In the genomic region with DNA sequence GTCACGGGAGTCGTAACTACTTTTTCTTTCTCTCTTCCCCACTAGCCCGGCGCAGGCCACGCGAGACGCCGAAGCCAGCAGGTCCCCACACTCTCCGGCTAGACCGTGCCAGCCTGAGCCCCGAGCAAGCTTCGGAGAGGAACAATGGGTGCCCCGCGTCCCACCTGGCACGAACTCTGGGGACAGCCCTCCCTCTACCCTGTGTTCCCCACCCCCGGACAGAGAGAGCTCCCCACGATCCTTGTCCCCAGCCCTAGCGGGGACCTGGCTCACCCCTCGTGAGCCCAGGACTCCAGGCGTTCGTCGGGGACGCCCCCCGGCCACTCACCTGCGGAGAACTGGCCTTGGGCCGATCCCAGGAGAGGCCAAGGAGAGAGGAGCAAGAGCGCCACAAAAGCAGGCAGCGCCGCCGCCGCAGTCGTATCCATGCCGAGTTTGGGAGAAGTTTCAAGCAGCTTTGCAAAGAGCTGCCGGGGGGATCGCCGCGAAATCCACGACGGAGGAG, we compare ENCODE assay signal across 8 cellular contexts. TPM values are rescaled to one million over a fixed set of nuclear protein-coding genes. Genes with fewer than 3 reads are reported as not detected.
DNase-seq lines count a peak whose midpoint lies in the region; ATAC-seq and TF ChIP-seq lines count a peak whose summit lies in the region.

No MANE protein-coding gene starts in this region.

- H3K4me3 Mint-ChIP-seq in brain: peak overlapping the region; percentile 93 to 100 (median 99)

- peaks cover 60% of the 10 kb centered on the region for H3K4me1 Mint-ChIP-seq in brain

- peaks cover 19% of the 10 kb centered on the region for H3K27me3 Mint-ChIP-seq in brain

- DNase-seq in activated CD4-positive, CD25-positive, alpha-beta regulatory T cell (lab: John Stamatoyannopoulos, UW): no peak
- peak; percentile 35 for DNase-seq in SW480 (ENCODE audit: low spot score)
- peak; percentile 24 for DNase-seq in iPS-NIHi7 (ENCODE audit: extremely low spot score)
- peak in 2 of 3 donors; percentile 0 to 19 for DNase-seq in stimulated activated CD4-positive, alpha-beta T cell treated with anti-CD3 and anti-CD28 coated beads, Interleukin-12 subunit alpha, Interleukin-12 subunit beta, amount 100 ng/mL, for 48 hours (ENCODE audit: low read depth in 2 of 3, low spot score in 1 of 3)
- DNase-seq in NK-92 (lab: John Stamatoyannopoulos, UW; ENCODE audit: unreplicated experiment): no peak

- H3K9me3 Mint-ChIP-seq in brain: no peaks in the 10 kb centered on the region

- no peaks in the 10 kb centered on the region for H3K36me3 Mint-ChIP-seq in brain

- TF ChIP-seq CTCF in brain (conservative IDR thresholded peaks at IDR 0.05): no peak

- ATAC-seq in activated CD4-positive, CD25-positive, alpha-beta regulatory T cell treated with anti-CD3 and anti-CD28 coated beads, Interleukin-2, amount 50 U/mL, for 24 hours: peak; percentile 6 to 23
- peak; percentile 17 for ATAC-seq in HG03064 (IDR thresholded peaks at IDR 0.05; ENCODE audit: low read depth, unreplicated experiment)

- peak overlapping the region; percentile 96 to 99 (median 97) for H3K27ac Mint-ChIP-seq in brain

RNA-seq across cellular contexts. Expression of a gene that starts 0.4 kb away (rescaled TPM):
- 22.2 TPM for polyA plus RNA-seq in brain (ENCODE audit: insufficient read depth, low read depth, low replicate concordance)

Comparison
In these comparisons a context has a peak if more than half of its experiments do, and no peak if none do; other contexts are left out.
1. DNase-seq: peak in SW480 (single experiment), iPS-NIHi7 (single experiment) and stimulated activated CD4-positive, alpha-beta T cell treated with anti-CD3 and anti-CD28 coated beads, Interleukin-12 subunit alpha, Interleukin-12 subunit beta, amount 100 ng/mL, for 48 hours (2 of 3); none in activated CD4-positive, CD25-positive, alpha-beta regulatory T cell (0 of 4) and NK-92 (single experiment).